In genomic region chr9:134877541-134877940, GRCh38 we compare ENCODE assay signal across 14 cellular contexts. TPM values are rescaled to one million over a fixed set of nuclear protein-coding genes. Genes with fewer than 3 reads are reported as not detected.
DNase-seq lines count a peak whose midpoint lies in the region; TF ChIP-seq lines count a peak whose summit lies in the region.
"Had no signal": no experiment of that assay in that cellular context is flagged by ENCODE, and none has a peak within 500 bp of the region (broad histone marks: within the 10 kb centered on the region; RNA-seq: fewer than 3 reads in every experiment).

No MANE protein-coding gene starts in this region.

- no peak overlapping the region for H3K18ac ChIP-seq in H9 (ENCODE audit: insufficient read length, low read depth, low read length)

- no peak overlapping the region for H3K4me2 ChIP-seq in H9 (ENCODE audit: insufficient read depth, insufficient read length, low read length)
- H3K4me2 ChIP-seq: A549 had no signal

- no peak overlapping the region for H2BK5ac ChIP-seq in H9 (ENCODE audit: insufficient read length, low read length)

- H2BK15ac ChIP-seq in H9 (ENCODE audit: low read depth, low read length): no peak overlapping the region

- H3K36me3 Mint-ChIP-seq in H9 (ENCODE audit: insufficient read depth in 1 of 3, low read depth in 3 of 3): no peaks in the 10 kb centered on the region
- no peaks in the 10 kb centered on the region for H3K36me3 Mint-ChIP-seq in type B pancreatic cell

- H3K27me3 Mint-ChIP-seq in H9 (ENCODE audit: low read depth) (no peaks in the 10 kb centered on the region; the same call in none of the 2 replicates), type B pancreatic cell (peaks cover 10% of the 10 kb centered on the region)

- H3K23me2 ChIP-seq in H9 (ENCODE audit: insufficient read length, low read depth, low read length, poor library complexity, severe bottlenecking): no peaks in the 10 kb centered on the region

- H3K4me1 Mint-ChIP-seq in H9: no peaks in the 10 kb centered on the region
- H3K4me1 Mint-ChIP-seq in type B pancreatic cell (ENCODE audit: unreplicated experiment): no peaks in the 10 kb centered on the region

- H3K4me1 ChIP-seq in H9 (ENCODE audit: insufficient read depth, low read length): no peaks in the 10 kb centered on the region
- H3K4me1 ChIP-seq: A549, Caco-2 had no signal

- H3K27ac ChIP-seq in H9 (ENCODE audit: insufficient read length, low read depth, low read length) (no peak overlapping the region), coronary artery (no peak overlapping the region)
- H3K27ac ChIP-seq: A549, C4-2B, HL-60 had no signal

- H4K5ac ChIP-seq in H9 (ENCODE audit: insufficient read length, low read depth, low read length): no peak overlapping the region

- no peak overlapping the region for H2BK20ac ChIP-seq in H9 (ENCODE audit: low read depth, low read length, poor library complexity, severe bottlenecking)

- H2AFZ ChIP-seq in H9 (ENCODE audit: low read length): no peak overlapping the region

- H3K27ac Mint-ChIP-seq in H9: no peak overlapping the region; a peak in 1 of 7 replicates
- H3K27ac Mint-ChIP-seq in type B pancreatic cell: no peak overlapping the region
- H3K27ac Mint-ChIP-seq: CD4-positive, alpha-beta T cell; HFFc6 had no signal

- H4K8ac ChIP-seq in H9 (replicated peaks; ENCODE audit: insufficient read length, low read depth, low read length): no peak overlapping the region

- DNase-seq in H9: peak; percentile 14
- peak; percentile 49 for DNase-seq in coronary artery (ENCODE audit: low spot score)
- peak; percentile 60 for DNase-seq in mesenteric fat pad (ENCODE audit: low spot score)
- DNase-seq in type B pancreatic cell (ENCODE audit: extremely low spot score, unreplicated experiment): peak; percentile 39
- no peak for DNase-seq in GM19240 (ENCODE audit: insufficient read length, low spot score)
- no peak for DNase-seq in stimulated activated CD4-positive, alpha-beta T cell treated with anti-CD3 and anti-CD28 coated beads, Interleukin-1b, Interleukin-23, amount 100 ng/mL, for 48 hours
- DNase-seq: AML-193; Caco-2; CD4-positive, alpha-beta T cell; HFFc6 had no signal

- no peak overlapping the region for H3K14ac ChIP-seq in H9 (ENCODE audit: insufficient read depth, low read length)

- H3K9ac ChIP-seq in H9 (ENCODE audit: extremely low read depth, insufficient read length, low read length): no peak overlapping the region

- H3K79me1 ChIP-seq in H9 (ENCODE audit: insufficient read depth, low read depth, low read length, poor library complexity, severe bottlenecking): no peaks in the 10 kb centered on the region

- no peak overlapping the region for H3K4me3 ChIP-seq in coronary artery
- H3K4me3 ChIP-seq: A549 had no signal

- no CpG with 5 or more reads among the region's 4 CpGs for WGBS in H9 (ENCODE audit: extremely low coverage, insufficient read length, low lambda C conversion rate)

- H2BK12ac ChIP-seq in H9 (ENCODE audit: insufficient read length, low read depth, low read length): no peak overlapping the region

- H3K9me3 ChIP-seq in H9 (ENCODE audit: control insufficient read depth, low read depth, low read length): no peaks in the 10 kb centered on the region
- H3K9me3 ChIP-seq: A549, Caco-2 had no signal

- H3K9me3 Mint-ChIP-seq in H9: peaks cover 0 to 4% of the 10 kb centered on the region in 2 experiments; a peak in 1 of 5 replicates
- H3K9me3 Mint-ChIP-seq in type B pancreatic cell: no peaks in the 10 kb centered on the region
- H3K9me3 Mint-ChIP-seq: CD4-positive, alpha-beta T cell; HFFc6 had no signal

- no peak overlapping the region for H3K56ac ChIP-seq in H9 (ENCODE audit: insufficient read length, low read depth, low read length)

- no peaks in the 10 kb centered on the region for H4K20me1 ChIP-seq in H9 (ENCODE audit: control insufficient read depth, insufficient read depth, insufficient read length)

- H3K4me3 Mint-ChIP-seq in H9: no peak overlapping the region
- no peak overlapping the region for H3K4me3 Mint-ChIP-seq in type B pancreatic cell
- H3K4me3 Mint-ChIP-seq: CD4-positive, alpha-beta T cell; HFFc6 had no signal

- no peaks in the 10 kb centered on the region for H3K27me3 ChIP-seq in H9 (ENCODE audit: insufficient read depth, low read length)

- H2AK5ac ChIP-seq in H9 (ENCODE audit: insufficient read length, low read length): no peak overlapping the region

- no peak overlapping the region for H4K91ac ChIP-seq in H9 (ENCODE audit: insufficient read length, low read depth, low read length)

- no peak overlapping the region for H3K4ac ChIP-seq in H9 (ENCODE audit: low read depth, low read length)

- H3T11ph ChIP-seq in H9 (ENCODE audit: low read length): no peak overlapping the region

- H2BK120ac ChIP-seq in H9 (ENCODE audit: low read depth, low read length, poor library complexity, severe bottlenecking): no peak overlapping the region

- no peak overlapping the region for H3K23ac ChIP-seq in H9 (ENCODE audit: insufficient read length, low read depth, low read length)

- TF ChIP-seq CTCF in H9 (conservative IDR thresholded peaks at IDR 0.05): no peak
- TF ChIP-seq CTCF in coronary artery (IDR thresholded peaks at IDR 0.05): no peak
- no peak for TF ChIP-seq CTCF in type B pancreatic cell (conservative IDR thresholded peaks at IDR 0.05)

- no peaks in the 10 kb centered on the region for H3K79me2 ChIP-seq in H9 (ENCODE audit: insufficient read depth, low read length)

RNA-seq across cellular contexts. Expression of gene FCN2, which starts 3.1 kb away (rescaled TPM):
- total RNA-seq in H9 (2021) (not detected in 2 replicates), mesenteric fat pad (1.2 TPM), type B pancreatic cell (ENCODE audit: low replicate concordance) (not detected in 2 replicates)
- total RNA-seq: Caco-2; CD4-positive, alpha-beta T cell; HFFc6; HT1080 had no signal

RNA-seq across cellular contexts. Expression of gene FCN1, which starts 40.2 kb away (rescaled TPM):
- total RNA-seq in H9 (2021) (not detected in 2 replicates), mesenteric fat pad (27.9 TPM), type B pancreatic cell (ENCODE audit: low replicate concordance) (not detected in 2 replicates)
- total RNA-seq: Caco-2, HFFc6, HT1080 had no signal

Comparison
In these comparisons a context has a peak if more than half of its experiments do, and no peak if none do; other contexts are left out.
1. DNase-seq: peak in H9 (single experiment), coronary artery (single experiment), mesenteric fat pad (single experiment) and type B pancreatic cell (single experiment); none in GM19240 (single experiment) and stimulated activated CD4-positive, alpha-beta T cell treated with anti-CD3 and anti-CD28 coated beads, Interleukin-1b, Interleukin-23, amount 100 ng/mL, for 48 hours (single experiment).
2. RNA of gene FCN1, which starts 40.2 kb away (total RNA-seq): 27.9 TPM in mesenteric fat pad (single experiment); not detected in H9 and not detected in type B pancreatic cell; every median in the first group is over 10 times any median in the second.